In the genomic region with DNA sequence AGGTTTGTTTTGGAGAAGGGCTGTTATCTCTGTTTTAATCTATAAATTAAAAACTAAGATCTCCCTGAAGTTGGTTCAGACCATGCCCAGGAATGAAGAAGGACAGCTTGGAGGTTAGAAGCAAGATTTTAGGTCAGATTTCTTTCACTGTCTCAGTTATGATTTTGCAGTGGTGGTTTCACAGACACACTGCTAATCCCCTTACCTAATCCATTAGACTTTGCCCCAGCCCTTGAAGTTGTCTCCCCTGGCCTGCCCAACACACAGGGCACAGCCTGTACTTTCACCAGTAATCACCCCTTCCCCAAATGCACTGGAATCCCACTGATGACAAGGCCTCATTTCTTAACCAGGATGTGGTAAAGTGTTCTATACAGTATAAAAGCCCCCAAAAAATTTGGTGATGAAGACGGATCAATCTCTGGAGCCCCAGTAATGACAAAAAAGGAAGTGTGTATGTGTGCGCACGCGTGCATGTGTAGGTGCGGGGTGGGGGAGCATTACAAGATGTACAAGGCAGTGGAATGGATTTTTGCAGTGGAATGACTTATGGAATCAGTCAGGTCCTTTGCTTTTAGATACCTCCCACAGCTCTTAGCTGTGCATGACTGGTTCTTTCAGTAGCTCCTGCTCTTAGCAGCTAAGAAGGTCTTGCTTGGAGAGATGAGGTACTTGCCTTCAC, we compare ENCODE assay signal across 18 cellular contexts.
DNase-seq lines count a peak whose midpoint lies in the region; ATAC-seq lines count a peak whose summit lies in the region.
"Had no signal": no experiment of that assay in that cellular context is flagged by ENCODE, and none has a peak within 500 bp of the region (broad histone marks: within the 10 kb centered on the region; RNA-seq: fewer than 3 reads in every experiment).

No MANE protein-coding gene starts in this region.

- H3K36me3 Mint-ChIP-seq in activated T-cell treated with anti-CD3 and anti-CD28 coated beads, Interleukin-2, amount 50 U/mL, for 72 hours (ENCODE audit: insufficient read depth in 2 of 2), result peaks cover 10 to 21% of the 10 kb centered on the region in 2 donors
- H3K36me3 Mint-ChIP-seq: type B pancreatic cell had no signal

- peak overlapping the region; percentile 54 to 71 for H3K4me3 Mint-ChIP-seq in activated T-cell treated with anti-CD3 and anti-CD28 coated beads, Interleukin-2, amount 50 U/mL, for 72 hours
- H3K4me3 Mint-ChIP-seq: type B pancreatic cell had no signal

- peaks cover 34% of the 10 kb centered on the region for H3K4me1 Mint-ChIP-seq in activated T-cell treated with anti-CD3 and anti-CD28 coated beads, Interleukin-2, amount 50 U/mL, for 72 hours (ENCODE audit: low read depth)

- H3K27me3 Mint-ChIP-seq in activated T-cell treated with anti-CD3 and anti-CD28 coated beads, Interleukin-2, amount 50 U/mL, for 72 hours (ENCODE audit: low read depth), result peaks cover 31% of the 10 kb centered on the region
- H3K27me3 Mint-ChIP-seq: type B pancreatic cell had no signal

- H3K27ac Mint-ChIP-seq in activated T-cell treated with anti-CD3 and anti-CD28 coated beads, Interleukin-2, amount 50 U/mL, for 72 hours, result peak overlapping the region; percentile 12
- H3K27ac Mint-ChIP-seq: type B pancreatic cell had no signal

- DNase-seq in activated CD4-positive, CD25-positive, alpha-beta regulatory T cell treated with anti-CD3 and anti-CD28 coated beads, Interleukin-2, amount 50 U/mL, for 72 hours, result no peak
- DNase-seq in activated T-cell treated with anti-CD3 and anti-CD28 coated beads, Interleukin-2, amount 50 U/mL, for 72 hours, result peak; percentile 11 to 35
- DNase-seq in renal cortical epithelial cell (ENCODE audit: low read depth), result peak; percentile 21
- no peak for DNase-seq in DMS153 (lab: John Stamatoyannopoulos, UW)
- DNase-seq in hippocampal formation (lab: John Stamatoyannopoulos, UW), result no peak
- DNase-seq in foreskin melanocyte, result no peak
- DNase-seq: activated CD8-positive, alpha-beta memory T cell treated with anti-CD3 and anti-CD28 coated beads for 24 hours; activated naive CD4-positive, alpha-beta T cell treated with anti-CD3 and anti-CD28 coated beads, Interleukin-2, amount 50 U/mL, for 16 hours; C1 segment of cervical spinal cord; dermis blood vessel endothelial cell; DMS53; kidney; NCI-H1105 treated with DMSO at 0.1 percent for 48 hours; nucleus accumbens; SHP77 treated with DMSO at 0.1 percent for 48 hours had no signal

- peak; percentile 8 to 10 for ATAC-seq in activated CD4-positive, CD25-positive, alpha-beta regulatory T cell treated with anti-CD3 and anti-CD28 coated beads, Interleukin-2, amount 50 U/mL, for 24 hours
- peak; percentile 22 for ATAC-seq in HG02588 (IDR thresholded peaks at IDR 0.05; ENCODE audit: unreplicated experiment)
- ATAC-seq in activated T-cell treated with anti-CD3 and anti-CD28 coated beads, Interleukin-2, amount 50 U/mL, for 72 hours (replicated peaks in 1 of 2), result peak; percentile 32 to 41

- H3K9me3 Mint-ChIP-seq in activated T-cell treated with anti-CD3 and anti-CD28 coated beads, Interleukin-2, amount 50 U/mL, for 72 hours, result peaks cover 3 to 5% of the 10 kb centered on the region in 2 donors

Comparison
In these comparisons a context has a peak if more than half of its experiments do, and no peak if none do; other contexts are left out.
1. DNase-seq: peak in activated T-cell treated with anti-CD3 and anti-CD28 coated beads, Interleukin-2, amount 50 U/mL, for 72 hours (2 of 2) and renal cortical epithelial cell (single experiment); none in activated CD4-positive, CD25-positive, alpha-beta regulatory T cell treated with anti-CD3 and anti-CD28 coated beads, Interleukin-2, amount 50 U/mL, for 72 hours (single experiment), DMS153 (single experiment), hippocampal formation (0 of 2) and foreskin melanocyte (single experiment).
2. Peak in every context shown above with its lines, with median percentiles within 50 percentile points of each other: ATAC-seq.